In the genomic region with DNA sequence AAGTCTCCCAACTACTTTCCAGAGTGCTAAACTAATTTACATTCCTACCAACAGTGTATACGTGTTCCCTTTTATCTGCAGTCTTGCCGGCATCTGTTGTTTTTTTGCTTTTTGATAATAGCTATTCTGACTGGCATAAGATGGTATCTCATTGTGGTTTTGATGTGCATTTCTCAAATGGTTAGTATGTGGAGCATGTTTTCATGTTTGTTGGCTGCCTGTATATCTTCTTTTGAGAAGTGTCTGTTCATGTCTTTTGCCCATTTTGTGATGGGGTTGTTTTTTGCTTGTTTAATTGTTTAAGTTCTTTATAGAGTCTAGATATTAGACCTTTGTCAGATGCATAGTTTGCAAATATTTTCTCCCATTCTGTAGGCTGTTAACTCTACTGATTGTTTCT, we compare ENCODE assay signal across 9 cellular contexts.
"Had no signal": no experiment of that assay in that cellular context is flagged by ENCODE, and none has a peak within 500 bp of the region (broad histone marks: within the 10 kb centered on the region; RNA-seq: fewer than 3 reads in every experiment).

No MANE protein-coding gene starts in this region.

- H3K36me3 ChIP-seq: HAP-1 had no signal

- H3K27ac Mint-ChIP-seq: IgD-negative memory B cell had no signal

- H3K4me1 ChIP-seq: HAP-1 had no signal

- H3K9ac ChIP-seq: GM23248 had no signal

- H2AFZ ChIP-seq: GM23248 had no signal

- H3K27me3 Mint-ChIP-seq: IgD-negative memory B cell had no signal

- DNase-seq: GM23248, GOT3, H7, KG1 had no signal

- H3K4me3 Mint-ChIP-seq: IgD-negative memory B cell had no signal

- H3K4me3 ChIP-seq: GM23248, HAP-1 had no signal

- H3K27ac ChIP-seq: GM23248, HL-60 had no signal

- ATAC-seq: HCT116, HepG2 had no signal

- FAIRE-seq: HepG2 had no signal

- H3K9me3 ChIP-seq: HAP-1 had no signal
